21 cellular contexts compared by ENCODE assay signal in genomic region chr13:74200081-74200480, GRCh38.
"Had no signal": no experiment of that assay in that cellular context is flagged by ENCODE, and none has a peak within 500 bp of the region (broad histone marks: within the 10 kb centered on the region; RNA-seq: fewer than 3 reads in every experiment).

No MANE protein-coding gene starts in this region.

- H3K4me3 ChIP-seq: heart left ventricle, transverse colon had no signal

- H3K9me3 ChIP-seq: heart left ventricle, transverse colon had no signal

- H3K27ac ChIP-seq: heart left ventricle, transverse colon had no signal

- FAIRE-seq: bronchial epithelial cell, frontal cortex, small intestine had no signal

- ATAC-seq: activated CD8-positive, alpha-beta T cell treated with anti-CD3 and anti-CD28 coated beads for 36 hours; activated T-cell treated with anti-CD3 and anti-CD28 coated beads, Interleukin-2, amount 50 U/mL, for 4 hours; effector memory CD8-positive, alpha-beta T cell; heart left ventricle; natural killer cell treated with Interleukin-12 subunit alpha and Interleukin-12 subunit beta and Interleukin-15 and Interleukin-18, amount 100 ng/mL, for 72 hours; right cardiac atrium; T-helper 17 cell had no signal

- H3K36me3 ChIP-seq: heart left ventricle, transverse colon had no signal

- DNase-seq: activated B cell treated with CpG ODN at 0.5 μM for 24 hours; activated CD4-positive, alpha-beta T cell treated with anti-CD3 and anti-CD28 coated beads for 48 hours; activated CD8-positive, alpha-beta T cell treated with anti-CD3 and anti-CD28 coated beads for 36 hours; activated effector memory CD4-positive, alpha-beta T cell treated with Interleukin-2 at 50 U/mL for 16 hours; activated T-cell treated with anti-CD3 and anti-CD28 coated beads, Interleukin-2, amount 50 U/mL, for 4 hours; amygdala; dermis blood vessel endothelial cell; effector memory CD8-positive, alpha-beta T cell; heart left ventricle; immature natural killer cell; nucleus accumbens; right cardiac atrium; small intestine; stimulated activated CD4-positive, alpha-beta T cell treated with anti-CD3 and anti-CD28 coated beads, Interleukin-4, amount 100 ng/mL, for 4 hours; stimulated activated CD8-positive, alpha-beta memory T cell treated with anti-CD3 and anti-CD28 coated beads, Interleukin-4, amount 100 ng/mL, for 48 hours; stimulated activated naive CD4-positive, alpha-beta T cell treated with Interleukin-2 at 50 U/mL for 16 hours; T-helper 17 cell; transverse colon had no signal

- H3K4me1 ChIP-seq: transverse colon had no signal

- H3K27me3 ChIP-seq: heart left ventricle, transverse colon had no signal
